Comparison of ENCODE assay signal across 11 cellular contexts in the genomic region with DNA sequence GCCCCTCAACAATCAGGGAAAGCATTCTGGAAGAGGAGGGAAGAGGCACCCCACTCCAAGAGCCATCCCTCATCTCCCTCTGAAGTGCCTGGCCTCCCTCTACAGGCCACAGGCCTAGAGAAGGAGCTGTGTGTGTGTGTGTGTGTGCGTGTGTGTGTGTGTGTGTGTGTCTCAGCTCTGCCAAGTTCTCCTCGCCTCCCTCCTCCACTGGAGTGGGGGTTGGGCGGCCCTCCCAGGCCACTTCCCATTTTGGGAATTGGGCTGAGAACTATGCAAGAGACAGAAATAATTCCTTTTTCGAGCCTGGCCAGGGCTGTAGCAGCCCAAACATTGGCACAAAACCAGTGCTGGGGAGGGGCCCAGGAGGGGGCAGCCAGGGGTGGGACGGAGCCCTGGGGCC. TPM values are rescaled to one million over a fixed set of nuclear protein-coding genes. Genes with fewer than 3 reads are reported as not detected.
DNase-seq lines count a peak whose midpoint lies in the region; ATAC-seq and TF ChIP-seq lines count a peak whose summit lies in the region.
"Had no signal": no experiment of that assay in that cellular context is flagged by ENCODE, and none has a peak within 500 bp of the region (broad histone marks: within the 10 kb centered on the region; RNA-seq: fewer than 3 reads in every experiment).

No MANE protein-coding gene starts in this region.

- peak overlapping the region; percentile 30 for H3K27ac Mint-ChIP-seq in neural crest cell (ENCODE audit: unreplicated experiment)

- no peaks in the 10 kb centered on the region for H3K79me2 ChIP-seq in mammary epithelial cell (ENCODE audit: insufficient read depth, low read length)

- no TSS peak for BruUV-seq in mammary epithelial cell (replicated peaks; lab: Mats Ljungman, UMichigan)

- in situ Hi-C loops in mammary epithelial cell (cut with MboI; ENCODE audit: low sequenced_read_pairs in 2 of 2) = no loop called here

- no peaks in the 10 kb centered on the region for H4K20me1 ChIP-seq in mammary epithelial cell (ENCODE audit: insufficient read depth, low read length)

- no peak overlapping the region for H3K9ac ChIP-seq in mammary epithelial cell (ENCODE audit: insufficient read depth, low read length)

- no peak overlapping the region for H3K4me3 Mint-ChIP-seq in neural crest cell

- dilution Hi-C loops in mammary epithelial cell (cut with HindIII; ENCODE audit: low sequenced_read_pairs) = no loop called here

- no peaks in the 10 kb centered on the region for H3K27me3 ChIP-seq in breast epithelium
- H3K27me3 ChIP-seq in mammary epithelial cell (ENCODE audit: insufficient read depth, low read length) = no peaks in the 10 kb centered on the region

- TF ChIP-seq POLR2A in breast epithelium (IDR thresholded peaks at IDR 0.05) = no peak

- CTCF ChIA-PET in mammary epithelial cell (lab: Charles Lee; ENCODE audit: low non-redundant PET) = no interaction called here

- H3K4me3 ChIP-seq in breast epithelium (no peak overlapping the region), mammary epithelial cell (replicated peaks in 1 of 3; ENCODE audit: insufficient read depth in 1 of 3, low read depth in 2 of 3, low read length in 3 of 3) (no peak overlapping the region)

- H3K27ac ChIP-seq in breast epithelium = peak overlapping the region; percentile 57 to 67
- H3K27ac ChIP-seq in mammary epithelial cell (ENCODE audit: insufficient read depth, low read depth, low read length) = no peak overlapping the region

- H3K9me3 ChIP-seq in breast epithelium = no peaks in the 10 kb centered on the region
- H3K9me3 ChIP-seq in mammary epithelial cell (replicated peaks; ENCODE audit: insufficient read depth, low read length) = no peaks in the 10 kb centered on the region

- intact Hi-C loops in breast epithelium (cut with DNase I; ENCODE audit: low total_unique reads) (no loop called here), mammary epithelial cell (cut with micrococcal nuclease) (no loop called here), Right ventricle myocardium superior (cut with DNase I) (no loop called here)

- peaks cover 5% of the 10 kb centered on the region for H3K27me3 Mint-ChIP-seq in neural crest cell (ENCODE audit: low read depth)

- H2AFZ ChIP-seq in mammary epithelial cell (ENCODE audit: low read depth, low read length) = no peak overlapping the region

- 0% methylated on average over 4 of the region's 5 CpGs for WGBS in mammary epithelial cell (ENCODE audit: low coverage, missing lambda C conversion rate)

- H3K4me1 Mint-ChIP-seq in neural crest cell = peaks cover 25% of the 10 kb centered on the region

- H3K4me1 ChIP-seq in breast epithelium = peaks cover 0 to 9% of the 10 kb centered on the region in 2 donors
- no peaks in the 10 kb centered on the region for H3K4me1 ChIP-seq in mammary epithelial cell (ENCODE audit: insufficient read depth, low read length)

- no peak overlapping the region for H3K4me2 ChIP-seq in mammary epithelial cell (ENCODE audit: insufficient read depth, low read depth, low read length)

- no peaks in the 10 kb centered on the region for H3K9me3 Mint-ChIP-seq in neural crest cell

- peak; percentile 79 for ATAC-seq in Right ventricle myocardium superior (ENCODE audit: poor library complexity)
- no peak for ATAC-seq in HG03469 (IDR thresholded peaks at IDR 0.05; ENCODE audit: unreplicated experiment)

- H3K36me3 ChIP-seq in breast epithelium (no peaks in the 10 kb centered on the region), mammary epithelial cell (ENCODE audit: insufficient read depth, low read length) (no peaks in the 10 kb centered on the region)

- DNase-seq in breast epithelium (ENCODE audit: low spot score in 2 of 2) = peak in 1 of 2 donors; percentile 75
- no peak for DNase-seq in mammary epithelial cell
- peak; percentile 90 for DNase-seq in Right ventricle myocardium superior
- DNase-seq in neural crest cell (ENCODE audit: low read depth, low spot score) = peak; percentile 21
- DNase-seq in GF-D8 (lab: John Stamatoyannopoulos, UW) = no peak
- no peak for DNase-seq in LoVo (ENCODE audit: low spot score)
- DNase-seq in stimulated activated CD4-positive, alpha-beta T cell treated with anti-CD3 and anti-CD28 coated beads, Interleukin-4, amount 100 ng/mL, for 1 hour = no peak
- DNase-seq: Karpas-422; SIG-M5; stimulated activated CD4-positive, alpha-beta T cell treated with anti-CD3 and anti-CD28 coated beads, Interleukin-1b, Interleukin-23, amount 100 ng/mL, for 48 hours had no signal

- no peaks in the 10 kb centered on the region for H3K36me3 Mint-ChIP-seq in neural crest cell (ENCODE audit: low read depth)

- no peak for TF ChIP-seq CTCF in breast epithelium (IDR thresholded peaks at IDR 0.05)
- peak in 1 of 2 donors; percentile 16 for TF ChIP-seq CTCF in mammary epithelial cell (conservative IDR thresholded peaks at IDR 0.05 in 1 of 2, IDR thresholded peaks at IDR 0.05 in 1 of 2; ENCODE audit: extremely low read depth in 1 of 2, insufficient read depth in 1 of 2, low read depth in 1 of 2, low read length in 2 of 2)
- TF ChIP-seq CTCF in neural crest cell (conservative IDR thresholded peaks at IDR 0.05) = no peak

RNA-seq across cellular contexts. Expression of gene KCNB1, which starts 35.7 kb away (rescaled TPM):
- total RNA-seq in breast epithelium = 10 to 100 TPM in 1 of 3 donors, 1 to 10 TPM in 2; 3.9 to 21.8 (median 5.1) TPM
- under 1 TPM in 1 of 2 donors, not detected in 1; 0.17 TPM for total RNA-seq in mammary epithelial cell
- 0.01 TPM for polyA plus RNA-seq in mammary epithelial cell
- not detected for polyA minus RNA-seq in mammary epithelial cell
- 1.1 TPM for total RNA-seq in Right ventricle myocardium superior
- 1.6 and 2.8 TPM in 2 replicates for total RNA-seq in neural crest cell

Comparison
In these comparisons a context has a peak if more than half of its experiments do, and no peak if none do; other contexts are left out.
1. DNase-seq: peak in Right ventricle myocardium superior (single experiment) and neural crest cell (single experiment); none in mammary epithelial cell (single experiment), GF-D8 (single experiment), LoVo (single experiment) and stimulated activated CD4-positive, alpha-beta T cell treated with anti-CD3 and anti-CD28 coated beads, Interleukin-4, amount 100 ng/mL, for 1 hour (single experiment).